Comparison of ENCODE assay signal across 23 cellular contexts in the genomic region with DNA sequence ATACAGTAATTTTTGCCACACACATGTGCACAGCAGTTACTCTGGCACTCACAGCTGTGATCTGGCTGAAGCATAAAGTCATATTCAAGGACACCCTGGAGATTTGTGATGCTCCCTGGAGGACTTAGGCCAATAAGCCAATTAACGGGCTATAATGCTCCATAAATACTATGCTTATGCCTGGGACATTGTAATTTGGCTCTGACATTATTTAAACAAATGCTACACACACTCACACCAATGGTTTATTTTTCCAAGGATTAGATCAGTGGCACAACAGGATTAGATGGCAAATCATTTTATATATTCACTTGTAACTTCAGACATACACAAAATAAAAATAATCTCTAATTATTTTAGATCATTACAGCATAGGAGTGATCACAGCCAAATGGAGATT.
"Had no signal": no experiment of that assay in that cellular context is flagged by ENCODE, and none has a peak within 500 bp of the region (broad histone marks: within the 10 kb centered on the region; RNA-seq: fewer than 3 reads in every experiment).

No MANE protein-coding gene starts in this region.

- H3K27me3 ChIP-seq: body of pancreas, cardiac muscle cell, gastroesophageal sphincter, thyroid gland had no signal

- H3K4me1 ChIP-seq: body of pancreas, gastroesophageal sphincter, parathyroid adenoma, thyroid gland had no signal

- H3K4me3 ChIP-seq: body of pancreas, cardiac muscle cell, gastroesophageal sphincter, thyroid gland had no signal

- H3K9me3 ChIP-seq: body of pancreas, gastroesophageal sphincter, thyroid gland had no signal

- DNase-seq: activated CD4-positive, alpha-beta T cell treated with anti-CD3 and anti-CD28 coated beads, Interleukin-2, amount 10 ng/mL, durations not matched to agents 7 days and 5 days; activated CD4-positive, CD25-positive, alpha-beta regulatory T cell treated with anti-CD3 and anti-CD28 coated beads, Interleukin-2, amount 50 U/mL, for 72 hours; activated CD8-positive, alpha-beta memory T cell treated with anti-CD3 and anti-CD28 coated beads, Interleukin-2, amount 10 ng/mL, durations not matched to agents 7 days and 5 days; activated CD8-positive, alpha-beta T cell treated with anti-CD3 and anti-CD28 coated beads for 36 hours; activated effector memory CD4-positive, alpha-beta T cell treated with anti-CD3 and anti-CD28 coated beads, Interleukin-2, amount 50 U/mL, for 16 hours; activated naive CD4-positive, alpha-beta T cell treated with anti-CD3 and anti-CD28 coated beads, Interleukin-2, amount 10 ng/mL, durations not matched to agents 7 days and 5 days; activated naive CD8-positive, alpha-beta T cell treated with anti-CD3 and anti-CD28 coated beads, Interleukin-2, amount 50 U/mL, for 24 hours; activated T-cell treated with anti-CD3 and anti-CD28 coated beads for 4 hours; body of pancreas; head of caudate nucleus; hypothalamus; left ventricle myocardium superior; nucleus accumbens; right cardiac atrium; stimulated activated CD4-positive, alpha-beta T cell treated with anti-CD3 and anti-CD28 coated beads, Interleukin-12 subunit alpha, Interleukin-12 subunit beta, amount 100 ng/mL, for 4 hours; stimulated activated CD4-positive, alpha-beta T cell treated with anti-CD3 and anti-CD28 coated beads, Interleukin-4, amount 100 ng/mL, for 4 hours; substantia nigra; thyroid gland had no signal

- H3K36me3 ChIP-seq: cardiac muscle cell, gastroesophageal sphincter, thyroid gland had no signal

- ATAC-seq: activated CD8-positive, alpha-beta memory T cell treated with anti-CD3 and anti-CD28 coated beads, Interleukin-2, amount 10 ng/mL, durations not matched to agents 7 days and 5 days; activated CD8-positive, alpha-beta T cell treated with anti-CD3 and anti-CD28 coated beads for 36 hours; activated naive CD8-positive, alpha-beta T cell treated with anti-CD3 and anti-CD28 coated beads, Interleukin-2, amount 50 U/mL, for 24 hours; body of pancreas; gastroesophageal sphincter; left ventricle myocardium superior; right cardiac atrium had no signal

- H3K27ac ChIP-seq: body of pancreas, cardiac muscle cell, epithelial cell of prostate, gastroesophageal sphincter, parathyroid adenoma, thyroid gland, VCaP had no signal
